Comparison of ENCODE assay signal across 1 cellular context in genomic region chr10:30558411-30558810, GRCh38.
TF ChIP-seq lines count a peak whose summit lies in the region.

No MANE protein-coding gene starts in this region.

TF ChIP-seq in H1, 55 proteins besides CTCF, POLR2A, EP300 and RAD21 (continued from another document):
- TF ChIP-seq ATF2 (IDR thresholded peaks at IDR 0.05; ENCODE audit: low read length): no peak
